Comparison of ENCODE assay signal across 8 cellular contexts in the genomic region with DNA sequence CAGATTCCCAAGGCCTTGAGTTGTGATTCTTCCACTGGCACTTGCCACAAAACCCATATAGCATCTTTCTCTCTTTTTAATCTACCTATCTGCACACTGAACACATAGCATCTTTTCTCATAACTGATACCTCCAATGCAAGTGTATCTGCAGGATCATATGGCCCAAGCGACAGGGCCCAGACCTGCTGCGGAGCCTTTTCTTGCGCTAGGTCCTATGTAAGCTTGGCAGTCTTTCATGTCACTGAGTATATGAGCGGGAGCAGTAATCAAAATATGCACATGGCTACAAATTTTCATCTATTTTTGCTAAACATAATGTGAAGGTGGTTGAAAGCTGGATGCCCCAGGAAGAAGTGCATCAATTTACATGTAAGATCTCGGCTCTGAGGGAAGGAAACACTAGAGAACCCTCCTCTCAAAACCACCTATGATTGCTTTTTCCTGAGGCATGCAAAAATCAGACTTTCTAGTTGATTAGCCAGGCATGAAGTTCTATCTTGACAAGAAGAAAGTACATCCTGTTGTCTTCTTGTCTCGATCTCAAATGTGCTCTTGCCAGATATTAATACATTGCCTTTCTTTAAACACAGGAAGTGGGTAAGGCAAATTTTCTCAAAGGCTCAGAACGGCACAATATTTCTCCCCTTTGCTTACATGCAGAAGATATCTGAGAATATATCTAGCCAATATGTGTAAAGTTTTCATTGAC.
DNase-seq lines count a peak whose midpoint lies in the region; ATAC-seq and TF ChIP-seq lines count a peak whose summit lies in the region.

No MANE protein-coding gene starts in this region.

- peak overlapping the region; percentile 26 for H3K27ac ChIP-seq in duodenal mucosa (ENCODE audit: low read depth, low read length)

- DNase-seq in GM12864 (ENCODE audit: low read depth) (peak; percentile 59), AG08395 (ENCODE audit: low spot score) (no peak), NOMO-1 (lab: John Stamatoyannopoulos, UW; ENCODE audit: unreplicated experiment in 2 of 2) (no peak), NCI-H748 (lab: John Stamatoyannopoulos, UW; ENCODE audit: unreplicated experiment) (no peak), ecto neural progenitor cell (ENCODE audit: low spot score) (no peak)

- H3K4me3 ChIP-seq in GM12864 (ENCODE audit: low read depth, low read length): no peak overlapping the region
- H3K4me3 ChIP-seq in duodenal mucosa (ENCODE audit: low read depth in 1 of 2, low read length in 2 of 2): no peak overlapping the region

- ATAC-seq in GM19467 (IDR thresholded peaks at IDR 0.05; ENCODE audit: unreplicated experiment) (peak; percentile 82), HG03342 (IDR thresholded peaks at IDR 0.05; ENCODE audit: unreplicated experiment) (peak; percentile 94)

- H3K27me3 ChIP-seq in duodenal mucosa (ENCODE audit: control insufficient read depth in 1 of 2, insufficient read depth in 2 of 2, low read length in 2 of 2): no peaks in the 10 kb centered on the region

- no peak for TF ChIP-seq CTCF in GM12864 (IDR thresholded peaks at IDR 0.05; ENCODE audit: low read depth, low read length, missing control alignments)

- no peak overlapping the region for H3K9ac ChIP-seq in duodenal mucosa (ENCODE audit: low read depth in 1 of 2, low read length in 2 of 2)

- peaks cover 0 to 7% of the 10 kb centered on the region in 2 donors for H3K4me1 ChIP-seq in duodenal mucosa (ENCODE audit: control insufficient read depth in 1 of 2, insufficient read depth in 2 of 2, low read length in 2 of 2)

- no peaks in the 10 kb centered on the region for H3K9me3 ChIP-seq in duodenal mucosa (ENCODE audit: control insufficient read depth in 1 of 2, low read length in 2 of 2)

- H3K36me3 ChIP-seq in duodenal mucosa (ENCODE audit: control insufficient read depth in 1 of 2, insufficient read depth in 2 of 2, low read length in 2 of 2): no peaks in the 10 kb centered on the region
